ENCODE assay signal across 14 cellular contexts in the genomic region with DNA sequence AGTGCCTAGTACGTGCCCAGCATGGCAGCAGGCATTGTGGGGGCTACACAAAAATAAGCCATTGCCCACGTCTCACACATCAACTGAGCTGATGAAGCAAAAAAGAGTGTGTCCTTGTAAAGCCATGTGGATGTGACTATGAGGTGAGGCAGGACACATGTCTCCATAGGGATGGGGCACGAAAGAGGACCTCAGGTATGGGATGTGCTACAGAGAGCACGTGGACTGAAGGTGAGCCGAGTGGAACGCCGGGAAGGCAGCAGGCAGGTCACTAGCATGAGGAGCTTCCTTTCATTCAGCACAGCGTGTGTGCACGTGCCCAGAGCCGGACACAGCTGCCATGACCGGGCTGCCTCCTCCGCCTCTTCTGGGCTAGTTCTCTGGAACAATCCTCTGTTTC.
A peak's percentile ranks its signal among the peaks of the same experiment; 100 is the strongest.
DNase-seq lines count a peak whose midpoint lies in the region; ATAC-seq and TF ChIP-seq lines count a peak whose summit lies in the region.
"Had no signal": no experiment of that assay in that cellular context is flagged by ENCODE, and none has a peak within 500 bp of the region (broad histone marks: within the 10 kb centered on the region; RNA-seq: fewer than 3 reads in every experiment).

No MANE protein-coding gene starts in this region.

- no peak overlapping the region for H3K4me3 ChIP-seq in DOHH2 (ENCODE audit: low read length)
- H3K4me3 ChIP-seq in OCI-LY7 (ENCODE audit: low read depth, low read length, poor library complexity, severe bottlenecking) = no peak overlapping the region
- no peak overlapping the region for H3K4me3 ChIP-seq in mammary epithelial cell (replicated peaks in 1 of 3; ENCODE audit: insufficient read depth in 1 of 3, low read depth in 2 of 3, low read length in 3 of 3)
- H3K4me3 ChIP-seq: HAP-1 had no signal

- H3K27ac ChIP-seq in DOHH2 (ENCODE audit: low read depth, low read length) (peak overlapping the region; percentile 99; the same call in 1 of the 2 replicates), OCI-LY7 (ENCODE audit: low read depth, low read length, poor library complexity, severe bottlenecking) (no peak overlapping the region), mammary epithelial cell (ENCODE audit: insufficient read depth, low read depth, low read length) (no peak overlapping the region)
- H3K27ac ChIP-seq: C4-2B had no signal

- DNase-seq in OCI-LY7 (ENCODE audit: low spot score) (no peak), globus pallidus (ENCODE audit: low spot score) (peak; percentile 38), osteocyte (ENCODE audit: extremely low spot score, unreplicated experiment) (peak; percentile 72), progenitor cell of endocrine pancreas (ENCODE audit: low spot score, unreplicated experiment) (no peak), mammary epithelial cell (no peak)
- no peak for DNase-seq in stimulated activated naive CD8-positive, alpha-beta T cell treated with anti-CD3 and anti-CD28 coated beads, Interleukin-15, Interleukin-2, amounts not matched to agents 100 U/mL and 50 U/mL, for 24 hours
- DNase-seq: ACHN; CD4-positive, alpha-beta T cell; DMS153; DMS79; GF-D8 had no signal

- BruUV-seq in OCI-LY7 (replicated peaks; lab: Mats Ljungman, UMichigan) = no TSS peak
- BruUV-seq in mammary epithelial cell (replicated peaks; lab: Mats Ljungman, UMichigan) = no TSS peak

- H3K9me3 Mint-ChIP-seq in osteocyte (ENCODE audit: unreplicated experiment) (no peaks in the 10 kb centered on the region), progenitor cell of endocrine pancreas (ENCODE audit: low read depth) (no peaks in the 10 kb centered on the region)
- H3K9me3 Mint-ChIP-seq: CD4-positive, alpha-beta T cell had no signal

- no peak overlapping the region for H3K9ac ChIP-seq in mammary epithelial cell (ENCODE audit: insufficient read depth, low read length)

- H2AFZ ChIP-seq in OCI-LY7 (ENCODE audit: low read length) (peak overlapping the region; percentile 39; the same call in 1 of the 2 replicates), mammary epithelial cell (ENCODE audit: low read depth, low read length) (no peak overlapping the region)

- no peak for TF ChIP-seq CTCF in DOHH2 (IDR thresholded peaks at IDR 0.05; ENCODE audit: low read depth, low read length, poor library complexity, severe bottlenecking)
- no peak for TF ChIP-seq CTCF in OCI-LY7 (conservative IDR thresholded peaks at IDR 0.05; ENCODE audit: low read length)
- TF ChIP-seq CTCF in osteocyte (IDR thresholded peaks at IDR 0.05) = no peak
- TF ChIP-seq CTCF in progenitor cell of endocrine pancreas (IDR thresholded peaks at IDR 0.05; ENCODE audit: unreplicated experiment) = no peak
- no peak for TF ChIP-seq CTCF in mammary epithelial cell (conservative IDR thresholded peaks at IDR 0.05 in 1 of 2, IDR thresholded peaks at IDR 0.05 in 1 of 2; ENCODE audit: extremely low read depth in 1 of 2, insufficient read depth in 1 of 2, low read depth in 1 of 2, low read length in 2 of 2)

- H3K4me1 ChIP-seq in DOHH2 (ENCODE audit: control insufficient read depth, low read length) (peaks cover 86% of the 10 kb centered on the region), OCI-LY7 (ENCODE audit: insufficient read depth, low read length, poor library complexity, severe bottlenecking) (peaks cover 57% of the 10 kb centered on the region), mammary epithelial cell (ENCODE audit: insufficient read depth, low read length) (peaks cover 6% of the 10 kb centered on the region)
- H3K4me1 ChIP-seq: HAP-1 had no signal

- 88% methylated on average over 12 of the region's 12 CpGs for WGBS in mammary epithelial cell (ENCODE audit: low coverage, missing lambda C conversion rate)

- no peaks in the 10 kb centered on the region for H3K79me2 ChIP-seq in DOHH2 (ENCODE audit: control insufficient read depth, low read length)
- no peaks in the 10 kb centered on the region for H3K79me2 ChIP-seq in OCI-LY7 (ENCODE audit: insufficient read depth, low read depth, low read length)
- no peaks in the 10 kb centered on the region for H3K79me2 ChIP-seq in mammary epithelial cell (ENCODE audit: insufficient read depth, low read length)

- H3K27me3 Mint-ChIP-seq in osteocyte (ENCODE audit: unreplicated experiment) = no peaks in the 10 kb centered on the region
- peaks cover 23% of the 10 kb centered on the region for H3K27me3 Mint-ChIP-seq in progenitor cell of endocrine pancreas

- H3K4me2 ChIP-seq in DOHH2 (ENCODE audit: low read length) = no peak overlapping the region
- H3K4me2 ChIP-seq in OCI-LY7 (ENCODE audit: low read length) = no peak overlapping the region
- H3K4me2 ChIP-seq in mammary epithelial cell (ENCODE audit: insufficient read depth, low read depth, low read length) = no peak overlapping the region

- H3K4me1 Mint-ChIP-seq in osteocyte (ENCODE audit: unreplicated experiment) (peaks cover 24% of the 10 kb centered on the region), progenitor cell of endocrine pancreas (ENCODE audit: low read depth) (peaks cover 8% of the 10 kb centered on the region)

- H3K4me3 Mint-ChIP-seq in osteocyte (ENCODE audit: unreplicated experiment) (no peak overlapping the region), progenitor cell of endocrine pancreas (ENCODE audit: low read depth) (no peak overlapping the region)
- H3K4me3 Mint-ChIP-seq: CD4-positive, alpha-beta T cell had no signal

- H3K27me3 ChIP-seq in DOHH2 (ENCODE audit: control insufficient read depth, low read length) = no peaks in the 10 kb centered on the region
- H3K27me3 ChIP-seq in mammary epithelial cell (ENCODE audit: insufficient read depth, low read length) = no peaks in the 10 kb centered on the region

- H3K9me3 ChIP-seq in DOHH2 (ENCODE audit: control insufficient read depth, insufficient read depth, low read length) (peaks cover 6% of the 10 kb centered on the region), OCI-LY7 (ENCODE audit: low read length) (peaks cover 9% of the 10 kb centered on the region; the same call in 1 of the 2 replicates), mammary epithelial cell (replicated peaks; ENCODE audit: insufficient read depth, low read length) (no peaks in the 10 kb centered on the region)
- H3K9me3 ChIP-seq: HAP-1 had no signal

- in situ Hi-C loops in mammary epithelial cell (cut with MboI; ENCODE audit: low sequenced_read_pairs in 2 of 2) = no loop called here

- dilution Hi-C loops in mammary epithelial cell (cut with HindIII; ENCODE audit: low sequenced_read_pairs) = no loop called here

- H3K9me2 ChIP-seq in DOHH2 (replicated peaks; ENCODE audit: control insufficient read depth, low read length) = no peaks in the 10 kb centered on the region
- no peaks in the 10 kb centered on the region for H3K9me2 ChIP-seq in OCI-LY7 (ENCODE audit: insufficient read depth, low read length)

- no peak for ATAC-seq in stimulated activated naive CD8-positive, alpha-beta T cell treated with anti-CD3 and anti-CD28 coated beads, Interleukin-15, Interleukin-2, amounts not matched to agents 100 U/mL and 50 U/mL, for 24 hours

- peaks cover 10% of the 10 kb centered on the region for H3K36me3 ChIP-seq in DOHH2 (ENCODE audit: control insufficient read depth, low read length)
- peaks cover 7% of the 10 kb centered on the region for H3K36me3 ChIP-seq in OCI-LY7 (ENCODE audit: insufficient read depth, low read length)
- no peaks in the 10 kb centered on the region for H3K36me3 ChIP-seq in mammary epithelial cell (ENCODE audit: insufficient read depth, low read length)
- H3K36me3 ChIP-seq: HAP-1 had no signal

- peaks cover 39% of the 10 kb centered on the region for H3F3A ChIP-seq in DOHH2 (ENCODE audit: control insufficient read depth, insufficient read depth)

- H3K27ac Mint-ChIP-seq in osteocyte (ENCODE audit: unreplicated experiment) = no peak overlapping the region
- no peak overlapping the region for H3K27ac Mint-ChIP-seq in progenitor cell of endocrine pancreas
- H3K27ac Mint-ChIP-seq: CD4-positive, alpha-beta T cell had no signal

- H3K36me3 Mint-ChIP-seq in osteocyte (ENCODE audit: unreplicated experiment) (peaks cover 11% of the 10 kb centered on the region), progenitor cell of endocrine pancreas (ENCODE audit: insufficient read depth) (no peaks in the 10 kb centered on the region)

- no peaks in the 10 kb centered on the region for H4K20me1 ChIP-seq in DOHH2 (ENCODE audit: control insufficient read depth, insufficient read depth, low read depth, low read length)
- no peaks in the 10 kb centered on the region for H4K20me1 ChIP-seq in OCI-LY7 (ENCODE audit: insufficient read depth, low read length)
- no peaks in the 10 kb centered on the region for H4K20me1 ChIP-seq in mammary epithelial cell (ENCODE audit: insufficient read depth, low read length)

- intact Hi-C loops in OCI-LY7 (cut with micrococcal nuclease; ENCODE audit: unreplicated experiment) = no loop called here
- intact Hi-C loops in mammary epithelial cell (cut with micrococcal nuclease) = no loop called here

- POLR2A ChIA-PET in OCI-LY7 (lab: Charles Lee) = interaction anchor here (1.8 to 8.4 kb wide), 2 partner anchors 9 to 12 kb away, joined by 5 to 126 read pairs; no protein-coding TSS in a partner anchor

- CTCF ChIA-PET in OCI-LY7 (lab: Charles Lee; ENCODE audit: unreplicated experiment) (interaction anchor here (2.4 kb wide), 1 partner anchor 12 kb away, joined by 8 read pairs; no protein-coding TSS in a partner anchor), mammary epithelial cell (lab: Charles Lee; ENCODE audit: low non-redundant PET) (no interaction called here)

Comparison
In these comparisons a context has a peak if more than half of its experiments do, and no peak if none do; other contexts are left out.
1. DNase-seq: peak in globus pallidus (single experiment) and osteocyte (single experiment); none in OCI-LY7 (single experiment), progenitor cell of endocrine pancreas (single experiment), mammary epithelial cell (single experiment) and stimulated activated naive CD8-positive, alpha-beta T cell treated with anti-CD3 and anti-CD28 coated beads, Interleukin-15, Interleukin-2, amounts not matched to agents 100 U/mL and 50 U/mL, for 24 hours (single experiment).